ENCODE assay signal across 1 cellular context in genomic region chr7:150266953-150267665, GRCh38. TPM values are rescaled to one million over a fixed set of nuclear protein-coding genes. Genes with fewer than 3 reads are reported as not detected.
"Had no signal": no experiment of that assay in that cellular context is flagged by ENCODE, and none has a peak within 500 bp of the region (broad histone marks: within the 10 kb centered on the region; RNA-seq: fewer than 3 reads in every experiment).

No MANE protein-coding gene starts in this region.

RNA-seq across cellular contexts. Expression of gene LRRC61, which starts 56.0 kb away (rescaled TPM):
- total RNA-seq: SJCRH30 had no signal
